13 cellular contexts compared by ENCODE assay signal in the genomic region with DNA sequence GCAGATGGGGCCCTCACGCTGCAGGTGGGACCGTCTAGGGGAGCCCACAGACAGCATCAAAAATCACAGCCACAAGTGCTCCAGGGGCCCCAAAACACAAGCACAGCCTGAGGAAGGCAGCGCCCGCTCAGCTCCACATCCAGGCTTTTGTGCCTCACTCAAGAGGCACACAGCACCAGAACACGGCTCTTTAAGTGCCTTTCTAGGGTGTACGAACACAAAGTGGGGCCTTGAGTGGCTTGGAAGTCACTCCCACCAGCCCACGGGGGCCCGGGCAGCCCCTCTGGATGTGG.
DNase-seq lines count a peak whose midpoint lies in the region; ATAC-seq and TF ChIP-seq lines count a peak whose summit lies in the region.
"Had no signal": no experiment of that assay in that cellular context is flagged by ENCODE, and none has a peak within 500 bp of the region (broad histone marks: within the 10 kb centered on the region; RNA-seq: fewer than 3 reads in every experiment).

No MANE protein-coding gene starts in this region.

- intact Hi-C loops in CD8-positive, alpha-beta T cell (cut with DNase I, micrococcal nuclease) = no loop called here

- no peak overlapping the region for H2AFZ ChIP-seq in fibroblast of lung (ENCODE audit: low read length)

- H3K9me3 ChIP-seq in fibroblast of lung (ENCODE audit: control insufficient read depth, insufficient read depth, low read depth, low read length) (no peaks in the 10 kb centered on the region), BE2C (no peaks in the 10 kb centered on the region), WERI-Rb-1 (ENCODE audit: severe bottlenecking) (no peaks in the 10 kb centered on the region)
- H3K9me3 ChIP-seq in CD8-positive, alpha-beta T cell (ENCODE audit: low read length) = no peaks in the 10 kb centered on the region

- H3K9me3 Mint-ChIP-seq in osteocyte (ENCODE audit: unreplicated experiment) = no peaks in the 10 kb centered on the region
- H3K9me3 Mint-ChIP-seq in type B pancreatic cell = no peaks in the 10 kb centered on the region
- no peaks in the 10 kb centered on the region for H3K9me3 Mint-ChIP-seq in CD8-positive, alpha-beta T cell
- H3K9me3 Mint-ChIP-seq: activated B cell treated with CpG ODN at 0.5 μM for 24 hours had no signal

- peak overlapping the region; percentile 26; the same call in 1 of the 2 replicates for H3K27ac ChIP-seq in VCaP
- H3K27ac ChIP-seq in fibroblast of lung (ENCODE audit: insufficient read depth, low read length) = peak overlapping the region; percentile 73
- no peak overlapping the region for H3K27ac ChIP-seq in CD8-positive, alpha-beta T cell (ENCODE audit: low read depth, low read length)
- H3K27ac ChIP-seq in WERI-Rb-1 = no peak overlapping the region

- TF ChIP-seq CTCF in VCaP (conservative IDR thresholded peaks at IDR 0.05) (no peak), fibroblast of lung (conservative IDR thresholded peaks at IDR 0.05 in 1 of 2, IDR thresholded peaks at IDR 0.05 in 1 of 2; ENCODE audit: low read depth in 1 of 2, low read length in 2 of 2) (no peak), osteocyte (IDR thresholded peaks at IDR 0.05) (no peak), type B pancreatic cell (conservative IDR thresholded peaks at IDR 0.05) (no peak), BE2C (IDR thresholded peaks at IDR 0.05; ENCODE audit: low read depth, low read length) (no peak), WERI-Rb-1 (IDR thresholded peaks at IDR 0.05; ENCODE audit: low read depth, low read length) (no peak)
- no peak for TF ChIP-seq CTCF in CD8-positive, alpha-beta T cell (IDR thresholded peaks at IDR 0.05)

- H3K36me3 ChIP-seq in fibroblast of lung (ENCODE audit: control insufficient read depth, insufficient read depth, low read length) = no peaks in the 10 kb centered on the region
- no peaks in the 10 kb centered on the region for H3K36me3 ChIP-seq in CD8-positive, alpha-beta T cell (ENCODE audit: insufficient read depth, low read length)
- no peaks in the 10 kb centered on the region for H3K36me3 ChIP-seq in BE2C
- H3K36me3 ChIP-seq in WERI-Rb-1 = no peaks in the 10 kb centered on the region

- H3K4me3 Mint-ChIP-seq in osteocyte (ENCODE audit: unreplicated experiment) (peak overlapping the region; percentile 64), type B pancreatic cell (peak overlapping the region; percentile 86)
- no peak overlapping the region for H3K4me3 Mint-ChIP-seq in CD8-positive, alpha-beta T cell
- H3K4me3 Mint-ChIP-seq: activated B cell treated with CpG ODN at 0.5 μM for 24 hours had no signal

- no peak for DNase-seq in fibroblast of lung (ENCODE audit: low read depth in 2 of 2)
- no peak for DNase-seq in osteocyte (ENCODE audit: extremely low spot score, unreplicated experiment)
- DNase-seq in type B pancreatic cell (ENCODE audit: extremely low spot score, unreplicated experiment) = no peak
- no peak for DNase-seq in CD8-positive, alpha-beta T cell
- no peak for DNase-seq in BE2C
- no peak for DNase-seq in activated T-cell treated with anti-CD3 and anti-CD28 coated beads, Interleukin-2, amount 50 U/mL, for 48 hours
- DNase-seq in WERI-Rb-1 = no peak
- DNase-seq: activated B cell treated with CpG ODN at 0.5 μM for 24 hours; activated T-cell treated with anti-CD3 and anti-CD28 coated beads, Interleukin-2, amount 50 U/mL, for 1 hour; left cardiac atrium; MM.1S had no signal

- peaks cover 33% of the 10 kb centered on the region for H3K79me2 ChIP-seq in fibroblast of lung (ENCODE audit: control insufficient read depth, insufficient read depth, low read length)

- H3K4me2 ChIP-seq in fibroblast of lung (ENCODE audit: extremely low read depth, insufficient read depth, low read length) = no peak overlapping the region

- POLR2A ChIA-PET in CD8-positive, alpha-beta T cell (lab: Charles Lee) = no interaction called here

- H3K27me3 Mint-ChIP-seq in osteocyte (ENCODE audit: unreplicated experiment) (no peaks in the 10 kb centered on the region), type B pancreatic cell (no peaks in the 10 kb centered on the region)
- peaks cover 21% of the 10 kb centered on the region for H3K27me3 Mint-ChIP-seq in CD8-positive, alpha-beta T cell (ENCODE audit: low read depth)

- H3K4me3 ChIP-seq in fibroblast of lung (replicated peaks in 1 of 4; ENCODE audit: control extremely low read depth in 1 of 4, insufficient read depth in 1 of 4, low read depth in 3 of 4, low read length in 4 of 4) (no peak overlapping the region), BE2C (ENCODE audit: low read depth, low read length) (no peak overlapping the region), WERI-Rb-1 (ENCODE audit: low read depth, low read length) (no peak overlapping the region)
- H3K4me3 ChIP-seq in CD8-positive, alpha-beta T cell (ENCODE audit: low read depth, low read length) = no peak overlapping the region
- H3K4me3 ChIP-seq: GM12878 had no signal

- H3K4me1 ChIP-seq in fibroblast of lung (ENCODE audit: control insufficient read depth, extremely low read depth, insufficient read depth, low read length) (peaks cover 18% of the 10 kb centered on the region), BE2C (peaks cover 29% of the 10 kb centered on the region)
- H3K4me1 ChIP-seq in CD8-positive, alpha-beta T cell (ENCODE audit: insufficient read depth, low read length) = no peaks in the 10 kb centered on the region

- H3K36me3 Mint-ChIP-seq in osteocyte (ENCODE audit: unreplicated experiment) = no peaks in the 10 kb centered on the region
- H3K36me3 Mint-ChIP-seq in type B pancreatic cell = peaks cover 15% of the 10 kb centered on the region
- no peaks in the 10 kb centered on the region for H3K36me3 Mint-ChIP-seq in CD8-positive, alpha-beta T cell

- no peak for ATAC-seq in CD8-positive, alpha-beta T cell
- ATAC-seq: GM12878 had no signal

- no peaks in the 10 kb centered on the region for H4K20me1 ChIP-seq in fibroblast of lung (ENCODE audit: control insufficient read depth, extremely low read depth, insufficient read depth, low read length)

- peaks cover 50% of the 10 kb centered on the region for H3K4me1 Mint-ChIP-seq in osteocyte (ENCODE audit: unreplicated experiment)
- H3K4me1 Mint-ChIP-seq in type B pancreatic cell (ENCODE audit: unreplicated experiment) = peaks cover 54% of the 10 kb centered on the region
- H3K4me1 Mint-ChIP-seq in CD8-positive, alpha-beta T cell (ENCODE audit: low read depth) = peaks cover 9% of the 10 kb centered on the region

- no peaks in the 10 kb centered on the region for H3K27me3 ChIP-seq in fibroblast of lung (ENCODE audit: control insufficient read depth, insufficient read depth, low read length)
- peaks cover 5% of the 10 kb centered on the region for H3K27me3 ChIP-seq in CD8-positive, alpha-beta T cell (ENCODE audit: insufficient read depth, low read length)
- no peaks in the 10 kb centered on the region for H3K27me3 ChIP-seq in BE2C
- H3K27me3 ChIP-seq in WERI-Rb-1 (ENCODE audit: insufficient read depth, low read depth, severe bottlenecking) = no peaks in the 10 kb centered on the region

- peak overlapping the region; percentile 97 for H3K27ac Mint-ChIP-seq in osteocyte (ENCODE audit: unreplicated experiment)
- H3K27ac Mint-ChIP-seq in type B pancreatic cell = peak overlapping the region; percentile 97
- no peak overlapping the region for H3K27ac Mint-ChIP-seq in CD8-positive, alpha-beta T cell
- H3K27ac Mint-ChIP-seq: activated B cell treated with CpG ODN at 0.5 μM for 24 hours had no signal

- CTCF ChIA-PET in CD8-positive, alpha-beta T cell (lab: Charles Lee) = no interaction called here

- no peak overlapping the region for H3K9ac ChIP-seq in fibroblast of lung (ENCODE audit: insufficient read depth, low read length)

Comparison
In these comparisons a context has a peak if more than half of its experiments do, and no peak if none do; other contexts are left out.
1. H3K27ac ChIP-seq: peak in VCaP (single experiment) and fibroblast of lung (single experiment); none in CD8-positive, alpha-beta T cell (single experiment) and WERI-Rb-1 (single experiment).